In genomic region chr4:109209647-109210046, GRCh38 we compare ENCODE assay signal across 35 cellular contexts.
"Had no signal": no experiment of that assay in that cellular context is flagged by ENCODE, and none has a peak within 500 bp of the region (broad histone marks: within the 10 kb centered on the region; RNA-seq: fewer than 3 reads in every experiment).

No MANE protein-coding gene starts in this region.

- H3K4me3 Mint-ChIP-seq: activated CD4-positive, alpha-beta memory T cell treated with anti-CD3 and anti-CD28 coated beads for 36 hours; activated CD4-positive, alpha-beta T cell treated with anti-CD3 and anti-CD28 coated beads, Interleukin-2, amount 10 ng/mL, durations not matched to agents 24 days and 14 days; activated CD8-positive, alpha-beta T cell treated with anti-CD3 and anti-CD28 coated beads for 36 hours; activated naive CD4-positive, alpha-beta T cell treated with anti-CD3 and anti-CD28 coated beads for 36 hours; activated naive CD8-positive, alpha-beta T cell treated with anti-CD3 and anti-CD28 coated beads for 36 hours; activated T-cell treated with anti-CD3 and anti-CD28 coated beads, Interleukin-2, amount 50 U/mL, for 4 hours; activated T-cell treated with anti-CD3 and anti-CD28 coated beads, Interleukin-2, amount 50 U/mL, for 72 hours; activated T-helper 1 cell treated with anti-CD3 and anti-CD28 coated beads, Interleukin-12 subunit alpha, Interleukin-12 subunit beta, Interleukin-2, Interleukin-4 antibody, amounts not matched to agents 30 ng/mL and 10 ng/mL and 1 ng/mL, durations not matched to agents 14 hours and 24 hours and 36 hours; activated T-helper 17 cell treated with anti-CD3 and anti-CD28 coated beads, Interleukin-2, amount 50 U/mL, for 72 hours; T-helper 1 cell treated with Interleukin-12 subunit alpha and Interleukin-12 subunit beta and Interleukin-4 antibody, amounts not matched to agents 30 μg/mL and 1 μg/mL, for 36 hours; T-helper 2 cell treated with Interferon-gamma antibody and Interleukin-4, amounts not matched to agents 5 μg/mL and 100 μg/mL, for 36 hours; WTC11 had no signal

- H3K36me3 ChIP-seq: adrenal gland, brain microvascular endothelial cell, breast epithelium, WERI-Rb-1 had no signal

- DNase-seq: activated CD4-positive, alpha-beta memory T cell treated with anti-CD3 and anti-CD28 coated beads for 36 hours; activated CD4-positive, alpha-beta T cell treated with anti-CD3 and anti-CD28 coated beads for 4 hours; activated CD4-positive, alpha-beta T cell treated with anti-CD3 and anti-CD28 coated beads, Interleukin-2, amount 10 ng/mL, durations not matched to agents 24 days and 14 days; activated CD4-positive, alpha-beta T cell treated with anti-CD3 and anti-CD28 coated beads, Interleukin-2, amount 50 U/mL, for 1 hour; activated CD4-positive, alpha-beta T cell treated with anti-CD3 and anti-CD28 coated beads, Interleukin-2, amount 50 U/mL, for 4 hours; activated CD4-positive, CD25-positive, alpha-beta regulatory T cell treated with anti-CD3 and anti-CD28 coated beads, Interleukin-2, amount 50 U/mL, for 72 hours; activated CD8-positive, alpha-beta memory T cell treated with anti-CD3 and anti-CD28 coated beads, Interleukin-2, amount 50 U/mL, for 4 hours; activated CD8-positive, alpha-beta T cell treated with anti-CD3 and anti-CD28 coated beads for 36 hours; activated effector memory CD4-positive, alpha-beta T cell treated with anti-CD3 and anti-CD28 coated beads, Interleukin-2, amount 50 U/mL, for 16 hours; activated gamma-delta T cell treated with Interleukin-2 at 50 U/mL for 16 hours; activated naive CD4-positive, alpha-beta T cell; activated naive CD4-positive, alpha-beta T cell treated with anti-CD3 and anti-CD28 coated beads for 36 hours; activated naive CD4-positive, alpha-beta T cell treated with anti-CD3 and anti-CD28 coated beads, Interleukin-2, amount 50 U/mL, for 16 hours; activated naive CD8-positive, alpha-beta T cell treated with anti-CD3 and anti-CD28 coated beads for 36 hours; activated T-cell treated with anti-CD3 and anti-CD28 coated beads for 4 hours; activated T-cell treated with anti-CD3 and anti-CD28 coated beads, Interleukin-2, amount 50 U/mL, for 1 hour; activated T-cell treated with anti-CD3 and anti-CD28 coated beads, Interleukin-2, amount 50 U/mL, for 4 hours; activated T-cell treated with anti-CD3 and anti-CD28 coated beads, Interleukin-2, amount 50 U/mL, for 72 hours; adrenal gland; amniotic stem cell; aorta; body of pancreas; brain microvascular endothelial cell; central memory CD4-positive, alpha-beta T cell; T-helper 1 cell; T-helper 2 cell; T-helper 9 cell; WERI-Rb-1 had no signal

- H3K4me3 ChIP-seq: adrenal gland, body of pancreas, breast epithelium had no signal

- H3K4me1 Mint-ChIP-seq: activated CD4-positive, alpha-beta T cell treated with anti-CD3 and anti-CD28 coated beads, Interleukin-2, amount 10 ng/mL, durations not matched to agents 24 days and 14 days; activated naive CD8-positive, alpha-beta T cell treated with anti-CD3 and anti-CD28 coated beads for 36 hours; activated T-helper 17 cell treated with anti-CD3 and anti-CD28 coated beads, Interleukin-2, amount 50 U/mL, for 72 hours had no signal

- H3K27ac Mint-ChIP-seq: activated CD4-positive, alpha-beta memory T cell treated with anti-CD3 and anti-CD28 coated beads for 36 hours; activated CD4-positive, alpha-beta T cell treated with anti-CD3 and anti-CD28 coated beads, Interleukin-2, amount 10 ng/mL, durations not matched to agents 24 days and 14 days; activated CD8-positive, alpha-beta T cell treated with anti-CD3 and anti-CD28 coated beads for 36 hours; activated naive CD4-positive, alpha-beta T cell treated with anti-CD3 and anti-CD28 coated beads for 36 hours; activated naive CD4-positive, alpha-beta T cell treated with anti-CD3 and anti-CD28 coated beads, Interleukin-2, amount 50 U/mL, for 72 hours; activated naive CD8-positive, alpha-beta T cell treated with anti-CD3 and anti-CD28 coated beads for 36 hours; activated T-cell treated with anti-CD3 and anti-CD28 coated beads, Interleukin-2, amount 50 U/mL, for 72 hours; activated T-helper 1 cell treated with anti-CD3 and anti-CD28 coated beads, Interleukin-12 subunit alpha, Interleukin-12 subunit beta, Interleukin-2, Interleukin-4 antibody, amounts not matched to agents 30 ng/mL and 10 ng/mL and 1 ng/mL, durations not matched to agents 14 hours and 24 hours and 36 hours; activated T-helper 17 cell treated with anti-CD3 and anti-CD28 coated beads, Interleukin-2, amount 50 U/mL, for 72 hours; T-helper 1 cell treated with Interleukin-12 subunit alpha and Interleukin-12 subunit beta and Interleukin-4 antibody, amounts not matched to agents 30 μg/mL and 1 μg/mL, for 36 hours; T-helper 2 cell treated with Interferon-gamma antibody and Interleukin-4, amounts not matched to agents 5 μg/mL and 100 μg/mL, for 36 hours; WTC11 had no signal

- H3K27me3 Mint-ChIP-seq: activated CD8-positive, alpha-beta T cell treated with anti-CD3 and anti-CD28 coated beads for 36 hours had no signal

- H3K27ac ChIP-seq: adrenal gland, body of pancreas, brain microvascular endothelial cell, breast epithelium, WERI-Rb-1 had no signal

- H3K9me3 ChIP-seq: adrenal gland, body of pancreas, breast epithelium had no signal

- H3K36me3 Mint-ChIP-seq: activated CD4-positive, alpha-beta memory T cell treated with anti-CD3 and anti-CD28 coated beads for 36 hours; activated naive CD4-positive, alpha-beta T cell treated with anti-CD3 and anti-CD28 coated beads, Interleukin-2, amount 50 U/mL, for 72 hours; activated naive CD8-positive, alpha-beta T cell treated with anti-CD3 and anti-CD28 coated beads for 36 hours; WTC11 had no signal

- H3K9me3 Mint-ChIP-seq: activated CD4-positive, alpha-beta memory T cell treated with anti-CD3 and anti-CD28 coated beads for 36 hours; activated CD4-positive, alpha-beta T cell treated with anti-CD3 and anti-CD28 coated beads, Interleukin-2, amount 10 ng/mL, durations not matched to agents 24 days and 14 days; activated CD8-positive, alpha-beta T cell treated with anti-CD3 and anti-CD28 coated beads for 36 hours; activated naive CD4-positive, alpha-beta T cell treated with anti-CD3 and anti-CD28 coated beads for 36 hours; activated naive CD4-positive, alpha-beta T cell treated with anti-CD3 and anti-CD28 coated beads, Interleukin-2, amount 50 U/mL, for 72 hours; activated naive CD8-positive, alpha-beta T cell treated with anti-CD3 and anti-CD28 coated beads for 36 hours; activated T-cell treated with anti-CD3 and anti-CD28 coated beads, Interleukin-2, amount 50 U/mL, for 4 hours; activated T-cell treated with anti-CD3 and anti-CD28 coated beads, Interleukin-2, amount 50 U/mL, for 72 hours; activated T-helper 1 cell treated with anti-CD3 and anti-CD28 coated beads, Interleukin-12 subunit alpha, Interleukin-12 subunit beta, Interleukin-2, Interleukin-4 antibody, amounts not matched to agents 30 ng/mL and 10 ng/mL and 1 ng/mL, durations not matched to agents 14 hours and 24 hours and 36 hours; activated T-helper 17 cell treated with anti-CD3 and anti-CD28 coated beads, Interleukin-2, amount 50 U/mL, for 72 hours; T-helper 1 cell treated with Interleukin-12 subunit alpha and Interleukin-12 subunit beta and Interleukin-4 antibody, amounts not matched to agents 30 μg/mL and 1 μg/mL, for 36 hours; T-helper 2 cell treated with Interferon-gamma antibody and Interleukin-4, amounts not matched to agents 5 μg/mL and 100 μg/mL, for 36 hours; WTC11 had no signal

- ATAC-seq: activated CD8-positive, alpha-beta T cell treated with anti-CD3 and anti-CD28 coated beads for 36 hours; activated naive CD4-positive, alpha-beta T cell treated with anti-CD3 and anti-CD28 coated beads, Interleukin-2, amount 50 U/mL, for 72 hours; activated T-cell treated with anti-CD3 and anti-CD28 coated beads, Interleukin-2, amount 50 U/mL, for 4 hours; activated T-cell treated with anti-CD3 and anti-CD28 coated beads, Interleukin-2, amount 50 U/mL, for 72 hours; activated T-helper 17 cell treated with anti-CD3 and anti-CD28 coated beads, Interleukin-2, amount 50 U/mL, for 72 hours; body of pancreas; WTC11 had no signal

- H3K27me3 ChIP-seq: adrenal gland, body of pancreas, brain microvascular endothelial cell, breast epithelium had no signal

- H3K4me1 ChIP-seq: adrenal gland, body of pancreas, breast epithelium had no signal
